30 cellular contexts compared by ENCODE assay signal in the genomic region with DNA sequence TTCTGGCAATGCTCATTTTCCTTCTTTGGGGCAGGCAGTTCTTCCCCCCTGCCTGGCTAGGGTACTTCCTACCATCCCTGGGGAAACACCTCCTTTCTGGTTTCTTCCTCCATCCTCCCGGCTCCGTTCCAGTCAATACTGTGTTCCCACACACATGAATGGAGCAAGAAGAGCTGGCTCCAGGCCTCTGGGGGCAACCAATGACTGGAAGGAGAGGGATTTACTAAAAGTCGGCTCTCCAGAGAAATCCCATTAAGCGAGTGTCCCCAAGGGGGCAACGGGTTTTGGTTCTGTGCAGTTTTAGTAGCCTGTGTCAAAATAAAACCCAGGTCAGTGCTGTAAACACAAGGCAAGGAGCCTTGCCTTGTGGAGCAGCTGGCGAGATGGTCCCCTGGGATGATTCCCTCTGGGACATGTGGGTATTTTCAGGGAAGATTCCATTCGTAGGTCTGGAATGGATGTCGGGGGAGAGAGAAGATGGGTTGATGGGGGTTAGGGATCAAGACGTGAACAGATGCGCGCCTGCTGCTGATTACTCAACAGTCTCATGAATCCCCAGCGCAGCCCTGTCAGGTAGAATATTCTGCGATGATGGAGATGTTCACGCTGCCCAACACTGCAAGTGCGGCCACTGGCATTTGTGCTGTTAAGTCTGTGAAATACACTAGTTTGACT. TPM values are rescaled to one million over a fixed set of nuclear protein-coding genes. Genes with fewer than 3 reads are reported as not detected.
A peak's percentile ranks its signal among the peaks of the same experiment; 100 is the strongest.
DNase-seq lines count a peak whose midpoint lies in the region; ATAC-seq and TF ChIP-seq lines count a peak whose summit lies in the region.
"Had no signal": no experiment of that assay in that cellular context is flagged by ENCODE, and none has a peak within 500 bp of the region (broad histone marks: within the 10 kb centered on the region; RNA-seq: fewer than 3 reads in every experiment).

No MANE protein-coding gene starts in this region.

- no peaks in the 10 kb centered on the region for H3K9me3 ChIP-seq in parathyroid adenoma (ENCODE audit: control insufficient read depth, low read length)
- H3K9me3 ChIP-seq: Caco-2, heart left ventricle, Peyer's patch, right lobe of liver, thoracic aorta had no signal

- H3K27me3 ChIP-seq in parathyroid adenoma (ENCODE audit: control insufficient read depth, insufficient read depth, low read length): no peaks in the 10 kb centered on the region
- H3K27me3 ChIP-seq: heart left ventricle, Peyer's patch, right lobe of liver had no signal

- TF ChIP-seq CTCF in CD14-positive monocyte (IDR thresholded peaks at IDR 0.05): no peak
- no peak for TF ChIP-seq CTCF in coronary artery (IDR thresholded peaks at IDR 0.05)
- no peak for TF ChIP-seq CTCF in parathyroid adenoma (IDR thresholded peaks at IDR 0.05)

- H3K27me3 Mint-ChIP-seq in CD14-positive monocyte (ENCODE audit: low read depth in 3 of 3): no peaks in the 10 kb centered on the region
- H3K27me3 Mint-ChIP-seq: effector memory CD8-positive, alpha-beta T cell; stimulated activated naive CD8-positive, alpha-beta T cell treated with anti-CD3 and anti-CD28 coated beads, Interleukin-15, amount 100 ng/mL, for 72 hours had no signal

- H3K9ac ChIP-seq in parathyroid adenoma: no peak overlapping the region

- peaks cover 90% of the 10 kb centered on the region for H3K4me1 ChIP-seq in parathyroid adenoma
- H3K4me1 ChIP-seq: right lobe of liver had no signal

- DNase-seq in CD14-positive monocyte (ENCODE audit: low spot score) (no peak), NCI-H2171 treated with DMSO at 0.1 percent for 48 hours (lab: John Stamatoyannopoulos, UW) (peak; percentile 96), coronary artery (ENCODE audit: low spot score) (peak; percentile 61), NCI-H446 treated with DMSO at 0.1 percent for 48 hours (lab: John Stamatoyannopoulos, UW) (no peak), cerebellar nuclear complex (lab: John Stamatoyannopoulos, UW) (no peak)
- DNase-seq: ACHN; activated CD4-positive, alpha-beta T cell treated with anti-CD3 and anti-CD28 coated beads for 48 hours; activated gamma-delta T cell treated with Interleukin-2 at 50 U/mL for 16 hours; activated naive CD8-positive, alpha-beta T cell treated with anti-CD3 and anti-CD28 coated beads, Interleukin-2, amount 50 U/mL, for 24 hours; C1 segment of cervical spinal cord; Caco-2; DND-41; effector memory CD8-positive, alpha-beta T cell; erythroblast; heart left ventricle; left ventricle myocardium superior; NCI-H1092; NCI-H1694 treated with DMSO at 0.1 percent for 48 hours; NCI-H526 treated with DMSO at 0.1 percent for 48 hours; Peyer's patch; right lobe of liver; SIG-M5; stimulated activated CD4-positive, alpha-beta T cell treated with anti-CD3 and anti-CD28 coated beads, Interleukin-12 subunit alpha, Interleukin-12 subunit beta, amount 100 ng/mL, for 4 hours; stimulated activated CD4-positive, alpha-beta T cell treated with anti-CD3 and anti-CD28 coated beads, Interleukin-2, amount 100 ng/mL, for 48 hours; stimulated activated naive CD8-positive, alpha-beta T cell treated with anti-CD3 and anti-CD28 coated beads, Interleukin-15, amount 100 ng/mL, for 72 hours; WERI-Rb-1 had no signal

- H3K4me3 Mint-ChIP-seq in CD14-positive monocyte: no peak overlapping the region
- H3K4me3 Mint-ChIP-seq: activated naive CD8-positive, alpha-beta T cell treated with anti-CD3 and anti-CD28 coated beads, Interleukin-2, amount 50 U/mL, for 24 hours; effector memory CD8-positive, alpha-beta T cell; stimulated activated naive CD8-positive, alpha-beta T cell treated with anti-CD3 and anti-CD28 coated beads, Interleukin-15, amount 100 ng/mL, for 72 hours had no signal

- peaks cover 75% of the 10 kb centered on the region for H3K4me1 Mint-ChIP-seq in CD14-positive monocyte

- H2AFZ ChIP-seq in parathyroid adenoma: no peak overlapping the region

- H3K79me2 ChIP-seq in parathyroid adenoma: peaks cover 52% of the 10 kb centered on the region

- no peak overlapping the region for H3K27ac ChIP-seq in coronary artery
- peak overlapping the region; percentile 87 for H3K27ac ChIP-seq in parathyroid adenoma
- H3K27ac ChIP-seq: heart left ventricle, Peyer's patch, right lobe of liver, thoracic aorta, WERI-Rb-1 had no signal

- H3K36me3 ChIP-seq in parathyroid adenoma (ENCODE audit: control insufficient read depth, insufficient read depth, low read length): no peaks in the 10 kb centered on the region
- H3K36me3 ChIP-seq: heart left ventricle, Peyer's patch, right lobe of liver, thoracic aorta, WERI-Rb-1 had no signal

- intact Hi-C loops in CD14-positive monocyte (cut with micrococcal nuclease): no loop called here

- H3K4me3 ChIP-seq in coronary artery (no peak overlapping the region), parathyroid adenoma (ENCODE audit: low read depth, low read length) (no peak overlapping the region)
- H3K4me3 ChIP-seq: heart left ventricle, K562, Peyer's patch, right lobe of liver, thoracic aorta had no signal

- H3K27ac Mint-ChIP-seq in CD14-positive monocyte: peak overlapping the region in 4 of 7 donors; percentile 14 to 80 (median 48)
- H3K27ac Mint-ChIP-seq: activated naive CD8-positive, alpha-beta T cell treated with anti-CD3 and anti-CD28 coated beads, Interleukin-2, amount 50 U/mL, for 24 hours; effector memory CD8-positive, alpha-beta T cell; stimulated activated naive CD8-positive, alpha-beta T cell treated with anti-CD3 and anti-CD28 coated beads, Interleukin-15, amount 100 ng/mL, for 72 hours had no signal

- H3K4me2 ChIP-seq in parathyroid adenoma (ENCODE audit: low read length): no peak overlapping the region

- H3K36me3 Mint-ChIP-seq in CD14-positive monocyte: peaks cover 16 to 51% of the 10 kb centered on the region in 2 donors

- no peaks in the 10 kb centered on the region for H3K9me3 Mint-ChIP-seq in CD14-positive monocyte
- H3K9me3 Mint-ChIP-seq: activated naive CD8-positive, alpha-beta T cell treated with anti-CD3 and anti-CD28 coated beads, Interleukin-2, amount 50 U/mL, for 24 hours; effector memory CD8-positive, alpha-beta T cell; stimulated activated naive CD8-positive, alpha-beta T cell treated with anti-CD3 and anti-CD28 coated beads, Interleukin-15, amount 100 ng/mL, for 72 hours had no signal

- ATAC-seq in GM19023 (IDR thresholded peaks at IDR 0.05; ENCODE audit: unreplicated experiment): no peak
- ATAC-seq: activated naive CD8-positive, alpha-beta T cell treated with anti-CD3 and anti-CD28 coated beads, Interleukin-2, amount 50 U/mL, for 24 hours; effector memory CD8-positive, alpha-beta T cell; heart left ventricle; K562; left ventricle myocardium superior; right lobe of liver; stimulated activated naive CD8-positive, alpha-beta T cell treated with anti-CD3 and anti-CD28 coated beads, Interleukin-15, amount 100 ng/mL, for 72 hours had no signal

RNA-seq across cellular contexts. Expression of a gene that starts 32.0 kb away (rescaled TPM):
- 10 to 100 TPM; 30.5 to 33.8 TPM for polyA plus RNA-seq in CD14-positive monocyte

Comparison
In these comparisons a context has a peak if more than half of its experiments do, and no peak if none do; other contexts are left out.
1. DNase-seq: peak in NCI-H2171 treated with DMSO at 0.1 percent for 48 hours (single experiment) and coronary artery (single experiment); none in CD14-positive monocyte (single experiment), NCI-H446 treated with DMSO at 0.1 percent for 48 hours (single experiment) and cerebellar nuclear complex (0 of 2).